In the genomic region with DNA sequence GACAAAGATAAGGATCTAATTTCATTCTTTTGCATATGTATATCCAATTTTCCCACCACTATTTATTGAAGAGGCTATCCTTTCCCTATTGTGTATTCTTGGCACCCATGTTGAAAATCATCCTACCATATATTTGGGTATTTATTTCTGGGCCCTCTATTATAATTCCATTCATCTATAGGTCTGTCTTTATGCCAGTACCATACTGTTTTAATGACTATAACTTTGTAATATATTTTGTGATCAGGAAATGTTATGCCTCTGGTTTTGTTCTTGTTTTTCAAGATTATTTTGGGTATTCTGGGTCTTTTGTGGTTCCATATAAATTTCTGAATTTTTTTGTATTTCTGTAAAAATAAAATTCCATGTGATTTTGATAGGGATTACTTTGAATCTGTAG, we compare ENCODE assay signal across 22 cellular contexts.
"Had no signal": no experiment of that assay in that cellular context is flagged by ENCODE, and none has a peak within 500 bp of the region (broad histone marks: within the 10 kb centered on the region; RNA-seq: fewer than 3 reads in every experiment).

No MANE protein-coding gene starts in this region.

- H3K36me3 ChIP-seq: esophagus squamous epithelium, gastrocnemius medialis, heart right ventricle, left lung, lower lobe of right lung had no signal

- H3K4me3 Mint-ChIP-seq: mesothelial cell of epicardium had no signal

- H3K4me3 ChIP-seq: coronary artery, dorsolateral prefrontal cortex, esophagus squamous epithelium, gastrocnemius medialis, heart right ventricle, left lung, lower lobe of right lung had no signal

- H3K27ac ChIP-seq: coronary artery, dorsolateral prefrontal cortex, epithelial cell of prostate, esophagus squamous epithelium, gastrocnemius medialis, heart right ventricle, left lung, lower lobe of right lung had no signal

- H3K4me1 ChIP-seq: gastrocnemius medialis, heart right ventricle, left lung, lower lobe of right lung had no signal

- ATAC-seq: esophagus mucosa, gastrocnemius medialis, heart right ventricle, left cardiac atrium, left lung, left ventricle myocardium superior, lower lobe of right lung had no signal

- H3K9me3 ChIP-seq: esophagus squamous epithelium, lower lobe of right lung had no signal

- DNase-seq: dermis blood vessel endothelial cell; dorsolateral prefrontal cortex; effector CD4-positive, alpha-beta T cell; effector memory CD4-positive, alpha-beta T cell; erythroblast; esophagus squamous epithelium; foreskin fibroblast; foreskin melanocyte; gastrocnemius medialis; glutamatergic neuron; head of caudate nucleus; heart right ventricle; hippocampal formation; left cardiac atrium; left lung; left ventricle myocardium superior; lower lobe of right lung; mesenchymal stem cell had no signal

- H3K27me3 ChIP-seq: gastrocnemius medialis had no signal
